In the genomic region with DNA sequence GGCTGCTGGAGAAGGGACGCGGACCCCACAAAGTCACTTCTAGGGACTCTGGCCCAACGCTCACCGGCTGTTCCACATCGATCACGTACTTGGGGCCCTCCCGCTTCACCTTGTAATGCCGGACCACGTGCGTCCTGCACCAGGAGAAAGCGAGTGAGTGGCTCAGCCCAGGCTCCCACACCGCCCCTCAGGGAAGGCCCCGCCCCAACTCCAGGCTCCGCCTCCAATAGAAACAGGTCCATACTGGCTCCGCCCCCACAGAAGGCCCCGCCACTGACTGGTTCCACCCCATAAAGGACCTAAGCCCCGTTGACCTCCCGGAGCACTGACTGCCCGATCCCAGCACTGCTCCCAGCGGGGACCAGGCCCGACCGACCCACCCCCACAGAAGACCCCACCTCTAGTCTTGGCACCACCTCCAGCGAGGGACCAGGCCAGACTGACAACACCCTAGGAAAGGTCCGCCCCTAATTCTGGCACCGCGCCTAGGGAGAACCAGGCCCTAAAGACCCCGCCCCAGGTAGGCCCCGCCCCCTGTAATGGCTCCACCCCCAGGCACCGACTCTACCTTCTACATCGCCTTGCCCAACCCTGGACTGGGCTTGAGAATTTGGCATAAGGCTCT, we compare ENCODE assay signal across 9 cellular contexts. TPM values are rescaled to one million over a fixed set of nuclear protein-coding genes. Genes with fewer than 3 reads are reported as not detected.
DNase-seq lines count a peak whose midpoint lies in the region; ATAC-seq and TF ChIP-seq lines count a peak whose summit lies in the region.
"Had no signal": no experiment of that assay in that cellular context is flagged by ENCODE, and none has a peak within 500 bp of the region (broad histone marks: within the 10 kb centered on the region; RNA-seq: fewer than 3 reads in every experiment).

No MANE protein-coding gene starts in this region.

- no peak for TF ChIP-seq CTCF in RWPE2 (IDR thresholded peaks at IDR 0.05; ENCODE audit: poor library complexity, severe bottlenecking)

- H3K4me3 ChIP-seq in RWPE2 (ENCODE audit: severe bottlenecking): no peak overlapping the region

- peaks cover 6% of the 10 kb centered on the region for H3K36me3 Mint-ChIP-seq in activated naive CD4-positive, alpha-beta T cell treated with anti-CD3 and anti-CD28 coated beads for 36 hours (ENCODE audit: low read depth)

- H3K4me1 Mint-ChIP-seq in activated naive CD4-positive, alpha-beta T cell treated with anti-CD3 and anti-CD28 coated beads for 36 hours (ENCODE audit: low read depth): peaks cover 27% of the 10 kb centered on the region

- no peak overlapping the region for H3K27ac Mint-ChIP-seq in activated naive CD4-positive, alpha-beta T cell treated with anti-CD3 and anti-CD28 coated beads for 36 hours

- H3K27ac ChIP-seq in RWPE2 (ENCODE audit: poor library complexity, severe bottlenecking): no peak overlapping the region
- H3K27ac ChIP-seq: VCaP had no signal

- 0 out of 2 replicates have a peak, but pooled peaks cover 3% of the 10 kb centered on the region for H3K36me3 ChIP-seq in RWPE2 (ENCODE audit: low read depth)

- H3K27me3 Mint-ChIP-seq in activated naive CD4-positive, alpha-beta T cell treated with anti-CD3 and anti-CD28 coated beads for 36 hours (ENCODE audit: low read depth): no peaks in the 10 kb centered on the region

- CTCF ChIA-PET in activated naive CD4-positive, alpha-beta T cell treated with anti-CD3 and anti-CD28 coated beads for 36 hours (lab: Charles Lee): interaction anchor here (1.0 kb wide), 1 partner anchor 60 kb away, joined by 5 read pairs; no protein-coding TSS in a partner anchor

- ATAC-seq in GM21619 (IDR thresholded peaks at IDR 0.05; ENCODE audit: unreplicated experiment): peak; percentile 22
- peak; percentile 33; the same call in 1 of the 3 replicates for ATAC-seq in RWPE2 (ENCODE audit: low read depth)
- ATAC-seq in left ventricle myocardium superior: peak; percentile 60
- peak; percentile 67 for ATAC-seq in sciatic nerve
- no peak for ATAC-seq in GM18867 (IDR thresholded peaks at IDR 0.05; ENCODE audit: unreplicated experiment)
- no peak for ATAC-seq in HG03039 (IDR thresholded peaks at IDR 0.05; ENCODE audit: unreplicated experiment)

- no peaks in the 10 kb centered on the region for H3K9me3 ChIP-seq in RWPE2 (ENCODE audit: severe bottlenecking)

- intact Hi-C loops in activated naive CD4-positive, alpha-beta T cell treated with anti-CD3 and anti-CD28 coated beads for 36 hours (cut with micrococcal nuclease): no loop called here
- intact Hi-C loops in left ventricle myocardium superior (cut with micrococcal nuclease) (no loop called here), sciatic nerve (cut with DNase I) (no loop called here)

- no peaks in the 10 kb centered on the region for H3K27me3 ChIP-seq in RWPE2 (ENCODE audit: insufficient read depth, poor library complexity, severe bottlenecking)

- DNase-seq in RWPE2 (ENCODE audit: low spot score): no peak
- peak; percentile 89 for DNase-seq in activated naive CD4-positive, alpha-beta T cell treated with anti-CD3 and anti-CD28 coated beads for 36 hours
- peak; percentile 84 for DNase-seq in left ventricle myocardium superior
- DNase-seq in sciatic nerve (ENCODE audit: low spot score): peak; percentile 83
- DNase-seq in LoVo (ENCODE audit: low spot score): no peak

- H3K4me1 ChIP-seq in RWPE2 (ENCODE audit: insufficient read depth, poor library complexity, severe bottlenecking): no peaks in the 10 kb centered on the region

- peak overlapping the region; percentile 87 for H3K4me3 Mint-ChIP-seq in activated naive CD4-positive, alpha-beta T cell treated with anti-CD3 and anti-CD28 coated beads for 36 hours

- no peaks in the 10 kb centered on the region for H3K9me3 Mint-ChIP-seq in activated naive CD4-positive, alpha-beta T cell treated with anti-CD3 and anti-CD28 coated beads for 36 hours

RNA-seq across cellular contexts. Expression of gene STAP2, which starts 11.3 kb away (rescaled TPM):
- 10 to 100 TPM in 1 of 2 experiments, 1 to 10 TPM in 1; 8.1 to 10.7 TPM for total RNA-seq in activated naive CD4-positive, alpha-beta T cell treated with anti-CD3 and anti-CD28 coated beads for 36 hours
- total RNA-seq in left ventricle myocardium superior (4.2 TPM), sciatic nerve (3.7 TPM)

RNA-seq across cellular contexts. Expression of gene MPND, which starts 16.0 kb away (rescaled TPM):
- total RNA-seq in activated naive CD4-positive, alpha-beta T cell treated with anti-CD3 and anti-CD28 coated beads for 36 hours: 10 to 100 TPM; 16.3 to 18.6 TPM
- total RNA-seq in left ventricle myocardium superior: 19.2 TPM
- 13.1 TPM for total RNA-seq in sciatic nerve

RNA-seq across cellular contexts. Expression of gene FSD1, which starts 23.0 kb away (rescaled TPM):
- 10 to 100 TPM; 12.3 to 17.5 TPM for total RNA-seq in activated naive CD4-positive, alpha-beta T cell treated with anti-CD3 and anti-CD28 coated beads for 36 hours
- total RNA-seq in left ventricle myocardium superior (not detected), sciatic nerve (0.31 TPM)

RNA-seq across cellular contexts. Expression of gene TMIGD2, which starts 25.2 kb away (rescaled TPM):
- total RNA-seq in activated naive CD4-positive, alpha-beta T cell treated with anti-CD3 and anti-CD28 coated beads for 36 hours: 10 to 100 TPM; 19.9 to 21.2 TPM
- total RNA-seq in left ventricle myocardium superior (not detected), sciatic nerve (0.85 TPM)

RNA-seq across cellular contexts. Expression of gene SHD, which starts 48.3 kb away (rescaled TPM):
- not detected for total RNA-seq in activated naive CD4-positive, alpha-beta T cell treated with anti-CD3 and anti-CD28 coated beads for 36 hours
- total RNA-seq in left ventricle myocardium superior (not detected), sciatic nerve (not detected)

Comparison
In these comparisons a context has a peak if more than half of its experiments do, and no peak if none do; other contexts are left out.
1. ATAC-seq: peak in GM21619 (single experiment), RWPE2 (single experiment), left ventricle myocardium superior (single experiment) and sciatic nerve (single experiment); none in GM18867 (single experiment) and HG03039 (single experiment).
2. DNase-seq: peak in activated naive CD4-positive, alpha-beta T cell treated with anti-CD3 and anti-CD28 coated beads for 36 hours (single experiment), left ventricle myocardium superior (single experiment) and sciatic nerve (single experiment); none in RWPE2 (single experiment) and LoVo (single experiment).
3. RNA of gene FSD1, which starts 23.0 kb away (total RNA-seq): 12.3 to 17.5 TPM in activated naive CD4-positive, alpha-beta T cell treated with anti-CD3 and anti-CD28 coated beads for 36 hours; 0.31 TPM in sciatic nerve (single experiment) and not detected in left ventricle myocardium superior (single experiment); every median in the first group is over 10 times any median in the second.